9 cellular contexts compared by ENCODE assay signal in genomic region chr1:152951711-152952110, GRCh38. TPM values are rescaled to one million over a fixed set of nuclear protein-coding genes. Genes with fewer than 3 reads are reported as not detected.
"Had no signal": no experiment of that assay in that cellular context is flagged by ENCODE, and none has a peak within 500 bp of the region (broad histone marks: within the 10 kb centered on the region; RNA-seq: fewer than 3 reads in every experiment).

No MANE protein-coding gene starts in this region.

- H3K4me3 ChIP-seq: GM12878 had no signal

- ATAC-seq: GM12878 had no signal

- DNase-seq: GDM1, GF-D8 had no signal

- FAIRE-seq: G401.6, GM12878, GM12891, GM12892, GM18507, GM19239 had no signal

RNA-seq across cellular contexts. Expression of gene SPRR5, which starts 4.7 kb away (rescaled TPM):
- total RNA-seq: G401, GM12878 had no signal
- polyA plus RNA-seq: GM12878 had no signal

RNA-seq across cellular contexts. Expression of gene SPRR4, which starts 18.7 kb away (rescaled TPM):
- total RNA-seq: G401, GM12878 had no signal
- polyA plus RNA-seq: GM12878 had no signal

RNA-seq across cellular contexts. Expression of gene SPRR1A, which starts 32.2 kb away (rescaled TPM):
- total RNA-seq: G401, GM12878 had no signal
- polyA plus RNA-seq: GM12878 had no signal

RNA-seq across cellular contexts. Expression of gene IVL, which starts 43.4 kb away (rescaled TPM):
- total RNA-seq: G401 had no signal

RNA-seq across cellular contexts. Expression of gene SPRR3, which starts 49.8 kb away (rescaled TPM):
- total RNA-seq: G401, GM12878 had no signal
- polyA plus RNA-seq: GM12878 had no signal
